20 cellular contexts compared by ENCODE assay signal in genomic region chr1:226957714-226958113, GRCh38.
"Had no signal": no experiment of that assay in that cellular context is flagged by ENCODE, and none has a peak within 500 bp of the region (broad histone marks: within the 10 kb centered on the region; RNA-seq: fewer than 3 reads in every experiment).

No MANE protein-coding gene starts in this region.

- H3K27ac ChIP-seq: cardiac muscle cell, epithelial cell of prostate, skin epidermis, vagina had no signal

- H3K27me3 ChIP-seq: cardiac muscle cell, vagina had no signal

- ATAC-seq: activated CD8-positive, alpha-beta T cell treated with anti-CD3 and anti-CD28 coated beads for 36 hours; SK-N-SH treated with all-trans-retinoic acid at 6 μM for 48 hours; stimulated activated naive CD8-positive, alpha-beta T cell treated with anti-CD3 and anti-CD28 coated beads, Interleukin-15, Interleukin-2, amounts not matched to agents 100 U/mL and 50 U/mL, for 24 hours had no signal

- H3K4me1 ChIP-seq: vagina had no signal

- H3K9me3 ChIP-seq: vagina had no signal

- H3K4me3 ChIP-seq: cardiac muscle cell, skin epidermis, vagina had no signal

- H3K9me3 Mint-ChIP-seq: activated B cell treated with CpG ODN at 0.5 μM for 24 hours; activated naive CD4-positive, alpha-beta T cell treated with anti-CD3 and anti-CD28 coated beads, Interleukin-2, amount 50 U/mL, for 24 hours had no signal

- H3K27ac Mint-ChIP-seq: activated B cell treated with CpG ODN at 0.5 μM for 24 hours; activated CD4-positive, alpha-beta T cell treated with anti-CD3 and anti-CD28 coated beads, Interleukin-2, amount 10 ng/mL, durations not matched to agents 24 days and 14 days; activated CD8-positive, alpha-beta T cell treated with anti-CD3 and anti-CD28 coated beads for 36 hours; activated naive CD4-positive, alpha-beta T cell treated with anti-CD3 and anti-CD28 coated beads, Interleukin-2, amount 50 U/mL, for 24 hours; nephron had no signal

- H3K4me1 Mint-ChIP-seq: nephron had no signal

- H3K36me3 ChIP-seq: cardiac muscle cell, vagina had no signal

- DNase-seq: activated B cell treated with CpG ODN at 0.5 μM for 24 hours; activated CD4-positive, alpha-beta T cell treated with anti-CD3 and anti-CD28 coated beads, Interleukin-2, amount 10 ng/mL, durations not matched to agents 24 days and 14 days; activated CD8-positive, alpha-beta T cell treated with anti-CD3 and anti-CD28 coated beads for 36 hours; activated gamma-delta T cell; activated T-cell treated with anti-CD3 and anti-CD28 coated beads, Interleukin-2, amount 50 U/mL, for 1 hour; foreskin fibroblast; mesendoderm; posterior cingulate gyrus; retina; stimulated activated naive CD8-positive, alpha-beta T cell treated with anti-CD3 and anti-CD28 coated beads, Interleukin-15, Interleukin-2, amounts not matched to agents 100 U/mL and 50 U/mL, for 24 hours; T-helper 1 cell; T-helper 9 cell; trophoblast cell had no signal

- H3K27me3 Mint-ChIP-seq: activated B cell treated with CpG ODN at 0.5 μM for 24 hours; activated CD4-positive, alpha-beta T cell treated with anti-CD3 and anti-CD28 coated beads, Interleukin-2, amount 10 ng/mL, durations not matched to agents 24 days and 14 days; activated CD8-positive, alpha-beta T cell treated with anti-CD3 and anti-CD28 coated beads for 36 hours; activated naive CD4-positive, alpha-beta T cell treated with anti-CD3 and anti-CD28 coated beads, Interleukin-2, amount 50 U/mL, for 24 hours had no signal

- H3K4me3 Mint-ChIP-seq: activated B cell treated with CpG ODN at 0.5 μM for 24 hours; activated CD4-positive, alpha-beta T cell treated with anti-CD3 and anti-CD28 coated beads, Interleukin-2, amount 10 ng/mL, durations not matched to agents 24 days and 14 days; activated CD8-positive, alpha-beta T cell treated with anti-CD3 and anti-CD28 coated beads for 36 hours; activated naive CD4-positive, alpha-beta T cell treated with anti-CD3 and anti-CD28 coated beads, Interleukin-2, amount 50 U/mL, for 24 hours; nephron had no signal
